39 cellular contexts compared by ENCODE assay signal in genomic region chr5:128019391-128019790, GRCh38.
"Had no signal": no experiment of that assay in that cellular context is flagged by ENCODE, and none has a peak within 500 bp of the region (broad histone marks: within the 10 kb centered on the region; RNA-seq: fewer than 3 reads in every experiment).

No MANE protein-coding gene starts in this region.

- H3K4me3 Mint-ChIP-seq: activated CD4-positive, alpha-beta memory T cell treated with anti-CD3 and anti-CD28 coated beads, Interleukin-2, amount 10 ng/mL, durations not matched to agents 7 days and 5 days; activated CD4-positive, alpha-beta T cell treated with anti-CD3 and anti-CD28 coated beads for 36 hours; activated CD4-positive, alpha-beta T cell treated with anti-CD3 and anti-CD28 coated beads, Interleukin-2, amount 10 ng/mL, durations not matched to agents 7 days and 5 days; activated CD8-positive, alpha-beta memory T cell treated with anti-CD3 and anti-CD28 coated beads, Interleukin-2, amount 10 ng/mL, durations not matched to agents 7 days and 5 days; activated CD8-positive, alpha-beta T cell treated with anti-CD3 and anti-CD28 coated beads, Interleukin-2, amount 10 ng/mL, durations not matched to agents 7 days and 5 days; activated naive CD8-positive, alpha-beta T cell treated with anti-CD3 and anti-CD28 coated beads for 36 hours; activated T-cell treated with anti-CD3 and anti-CD28 coated beads, Interleukin-2, amount 50 U/mL, for 24 hours; central memory CD8-positive, alpha-beta T cell; T-helper 1 cell treated with Interleukin-12 subunit alpha and Interleukin-12 subunit beta and Interleukin-4 antibody, amounts not matched to agents 30 μg/mL and 1 μg/mL, for 36 hours; T-helper 2 cell treated with Interferon-gamma antibody and Interleukin-4, amounts not matched to agents 5 μg/mL and 100 μg/mL, for 36 hours; WTC11 had no signal

- H3K36me3 Mint-ChIP-seq: activated CD8-positive, alpha-beta memory T cell treated with anti-CD3 and anti-CD28 coated beads, Interleukin-2, amount 10 ng/mL, durations not matched to agents 7 days and 5 days; WTC11 had no signal

- DNase-seq: activated CD4-positive, alpha-beta memory T cell treated with anti-CD3 and anti-CD28 coated beads, Interleukin-2, amount 10 ng/mL, durations not matched to agents 7 days and 5 days; activated CD4-positive, alpha-beta T cell treated with anti-CD3 and anti-CD28 coated beads for 1 hour; activated CD4-positive, alpha-beta T cell treated with anti-CD3 and anti-CD28 coated beads for 36 hours; activated CD4-positive, alpha-beta T cell treated with anti-CD3 and anti-CD28 coated beads for 48 hours; activated CD4-positive, alpha-beta T cell treated with anti-CD3 and anti-CD28 coated beads, Interleukin-2, amount 10 ng/mL, durations not matched to agents 7 days and 5 days; activated CD4-positive, alpha-beta T cell treated with anti-CD3 and anti-CD28 coated beads, Interleukin-2, amount 50 U/mL, for 48 hours; activated CD4-positive, CD25-positive, alpha-beta regulatory T cell; activated CD8-positive, alpha-beta memory T cell treated with anti-CD3 and anti-CD28 coated beads for 24 hours; activated CD8-positive, alpha-beta memory T cell treated with anti-CD3 and anti-CD28 coated beads, Interleukin-2, amount 10 ng/mL, durations not matched to agents 7 days and 5 days; activated CD8-positive, alpha-beta memory T cell treated with anti-CD3 and anti-CD28 coated beads, Interleukin-2, amount 50 U/mL, for 48 hours; activated CD8-positive, alpha-beta T cell treated with anti-CD3 and anti-CD28 coated beads, Interleukin-2, amount 10 ng/mL, durations not matched to agents 7 days and 5 days; activated effector memory CD4-positive, alpha-beta T cell treated with Interleukin-2 at 50 U/mL for 16 hours; activated gamma-delta T cell; activated naive CD4-positive, alpha-beta T cell treated with anti-CD3 and anti-CD28 coated beads, Interleukin-2, amount 50 U/mL, for 16 hours; activated naive CD4-positive, alpha-beta T cell treated with Interleukin-2 at 50 U/mL for 16 hours; activated naive CD8-positive, alpha-beta T cell treated with anti-CD3 and anti-CD28 coated beads for 36 hours; activated T-cell treated with anti-CD3 and anti-CD28 coated beads, Interleukin-2, amount 50 U/mL, for 24 hours; activated T-cell treated with anti-CD3 and anti-CD28 coated beads, Interleukin-2, amount 50 U/mL, for 48 hours; adrenal gland; amniotic stem cell; aorta; body of pancreas; brain microvascular endothelial cell; caudate nucleus; cerebellar nuclear complex; T-helper 1 cell; T-helper 2 cell; T-helper 9 cell; WERI-Rb-1 had no signal

- H3K27ac ChIP-seq: adrenal gland, body of pancreas, brain microvascular endothelial cell, breast epithelium, cardiac muscle cell, WERI-Rb-1 had no signal

- H3K36me3 ChIP-seq: adrenal gland, brain microvascular endothelial cell, breast epithelium, cardiac muscle cell, WERI-Rb-1 had no signal

- H3K9me3 Mint-ChIP-seq: activated CD4-positive, alpha-beta T cell treated with anti-CD3 and anti-CD28 coated beads, Interleukin-2, amount 10 ng/mL, durations not matched to agents 7 days and 5 days; activated naive CD4-positive, alpha-beta T cell treated with anti-CD3 and anti-CD28 coated beads, Interleukin-2, amount 50 U/mL, for 72 hours; activated naive CD8-positive, alpha-beta T cell treated with anti-CD3 and anti-CD28 coated beads for 36 hours; activated T-cell treated with anti-CD3 and anti-CD28 coated beads, Interleukin-2, amount 50 U/mL, for 24 hours; activated T-helper 2 cell treated with anti-CD3 and anti-CD28 coated beads, Interferon-gamma antibody, Interleukin-2, Interleukin-4, amounts not matched to agents 10 μg/mL and 5 μg/mL and 100 μg/mL, durations not matched to agents 14 hours and 24 hours and 36 hours; central memory CD8-positive, alpha-beta T cell; T-helper 1 cell treated with Interleukin-12 subunit alpha and Interleukin-12 subunit beta and Interleukin-4 antibody, amounts not matched to agents 30 μg/mL and 1 μg/mL, for 36 hours; T-helper 2 cell treated with Interferon-gamma antibody and Interleukin-4, amounts not matched to agents 5 μg/mL and 100 μg/mL, for 36 hours; WTC11 had no signal

- FAIRE-seq: astrocyte had no signal

- ATAC-seq: activated CD4-positive, alpha-beta T cell treated with anti-CD3 and anti-CD28 coated beads for 36 hours; activated CD4-positive, CD25-positive, alpha-beta regulatory T cell treated with anti-CD3 and anti-CD28 coated beads, Interleukin-2, amount 50 U/mL, for 24 hours; activated CD8-positive, alpha-beta memory T cell treated with anti-CD3 and anti-CD28 coated beads, Interleukin-2, amount 10 ng/mL, durations not matched to agents 7 days and 5 days; activated CD8-positive, alpha-beta T cell treated with anti-CD3 and anti-CD28 coated beads, Interleukin-2, amount 10 ng/mL, durations not matched to agents 7 days and 5 days; activated naive CD4-positive, alpha-beta T cell treated with anti-CD3 and anti-CD28 coated beads, Interleukin-2, amount 50 U/mL, for 72 hours; body of pancreas; WTC11 had no signal

- H3K4me3 ChIP-seq: adrenal gland, body of pancreas, breast epithelium, cardiac muscle cell had no signal

- H3K9me3 ChIP-seq: adrenal gland, body of pancreas, breast epithelium had no signal

- H3K4me1 ChIP-seq: body of pancreas, breast epithelium had no signal

- H3K4me1 Mint-ChIP-seq: activated CD4-positive, alpha-beta memory T cell treated with anti-CD3 and anti-CD28 coated beads, Interleukin-2, amount 10 ng/mL, durations not matched to agents 7 days and 5 days; activated CD4-positive, alpha-beta T cell treated with anti-CD3 and anti-CD28 coated beads for 36 hours; activated CD4-positive, alpha-beta T cell treated with anti-CD3 and anti-CD28 coated beads, Interleukin-2, amount 10 ng/mL, durations not matched to agents 7 days and 5 days; activated CD8-positive, alpha-beta memory T cell treated with anti-CD3 and anti-CD28 coated beads, Interleukin-2, amount 10 ng/mL, durations not matched to agents 7 days and 5 days; activated naive CD8-positive, alpha-beta T cell treated with anti-CD3 and anti-CD28 coated beads for 36 hours; central memory CD8-positive, alpha-beta T cell; WTC11 had no signal

- H3K27me3 ChIP-seq: adrenal gland, body of pancreas, brain microvascular endothelial cell, breast epithelium, cardiac muscle cell had no signal

- H3K27me3 Mint-ChIP-seq: activated CD4-positive, alpha-beta memory T cell treated with anti-CD3 and anti-CD28 coated beads, Interleukin-2, amount 10 ng/mL, durations not matched to agents 7 days and 5 days; activated CD4-positive, alpha-beta T cell treated with anti-CD3 and anti-CD28 coated beads for 36 hours; activated CD4-positive, alpha-beta T cell treated with anti-CD3 and anti-CD28 coated beads, Interleukin-2, amount 10 ng/mL, durations not matched to agents 7 days and 5 days; activated CD8-positive, alpha-beta memory T cell treated with anti-CD3 and anti-CD28 coated beads, Interleukin-2, amount 10 ng/mL, durations not matched to agents 7 days and 5 days; activated naive CD8-positive, alpha-beta T cell treated with anti-CD3 and anti-CD28 coated beads for 36 hours; activated T-cell treated with anti-CD3 and anti-CD28 coated beads, Interleukin-2, amount 50 U/mL, for 24 hours; central memory CD8-positive, alpha-beta T cell had no signal

- H3K27ac Mint-ChIP-seq: activated CD4-positive, alpha-beta memory T cell treated with anti-CD3 and anti-CD28 coated beads, Interleukin-2, amount 10 ng/mL, durations not matched to agents 7 days and 5 days; activated CD4-positive, alpha-beta T cell treated with anti-CD3 and anti-CD28 coated beads for 36 hours; activated CD4-positive, alpha-beta T cell treated with anti-CD3 and anti-CD28 coated beads, Interleukin-2, amount 10 ng/mL, durations not matched to agents 7 days and 5 days; activated CD8-positive, alpha-beta memory T cell treated with anti-CD3 and anti-CD28 coated beads, Interleukin-2, amount 10 ng/mL, durations not matched to agents 7 days and 5 days; activated CD8-positive, alpha-beta T cell treated with anti-CD3 and anti-CD28 coated beads, Interleukin-2, amount 10 ng/mL, durations not matched to agents 7 days and 5 days; activated naive CD4-positive, alpha-beta T cell treated with anti-CD3 and anti-CD28 coated beads, Interleukin-2, amount 50 U/mL, for 72 hours; activated naive CD8-positive, alpha-beta T cell treated with anti-CD3 and anti-CD28 coated beads for 36 hours; activated T-cell treated with anti-CD3 and anti-CD28 coated beads, Interleukin-2, amount 50 U/mL, for 24 hours; activated T-helper 2 cell treated with anti-CD3 and anti-CD28 coated beads, Interferon-gamma antibody, Interleukin-2, Interleukin-4, amounts not matched to agents 10 μg/mL and 5 μg/mL and 100 μg/mL, durations not matched to agents 14 hours and 24 hours and 36 hours; T-helper 1 cell treated with Interleukin-12 subunit alpha and Interleukin-12 subunit beta and Interleukin-4 antibody, amounts not matched to agents 30 μg/mL and 1 μg/mL, for 36 hours; T-helper 2 cell treated with Interferon-gamma antibody and Interleukin-4, amounts not matched to agents 5 μg/mL and 100 μg/mL, for 36 hours; WTC11 had no signal
